27 cellular contexts compared by ENCODE assay signal in genomic region chrX:148288451-148288850, GRCh38.
"Had no signal": no experiment of that assay in that cellular context is flagged by ENCODE, and none has a peak within 500 bp of the region (broad histone marks: within the 10 kb centered on the region; RNA-seq: fewer than 3 reads in every experiment).

No MANE protein-coding gene starts in this region.

- H3K27me3 ChIP-seq: breast epithelium, cardiac muscle cell had no signal

- H3K36me3 ChIP-seq: breast epithelium, cardiac muscle cell had no signal

- H3K4me1 ChIP-seq: breast epithelium had no signal

- H3K27ac ChIP-seq: breast epithelium, cardiac muscle cell, coronary artery, dorsolateral prefrontal cortex, VCaP had no signal

- DNase-seq: activated B cell treated with CpG ODN at 0.5 μM for 24 hours; activated CD4-positive, alpha-beta T cell treated with anti-CD3 and anti-CD28 coated beads for 48 hours; activated CD4-positive, alpha-beta T cell treated with anti-CD3 and anti-CD28 coated beads, Interleukin-2, amount 50 U/mL, for 1 hour; activated CD4-positive, alpha-beta T cell treated with anti-CD3 and anti-CD28 coated beads, Interleukin-2, amount 50 U/mL, for 48 hours; activated CD8-positive, alpha-beta memory T cell treated with anti-CD3 and anti-CD28 coated beads for 24 hours; activated CD8-positive, alpha-beta T cell treated with anti-CD3 and anti-CD28 coated beads for 36 hours; activated effector memory CD4-positive, alpha-beta T cell treated with Interleukin-2 at 50 U/mL for 16 hours; activated gamma-delta T cell treated with Interleukin-2 at 50 U/mL for 16 hours; activated naive CD4-positive, alpha-beta T cell treated with anti-CD3 and anti-CD28 coated beads, Interleukin-2, amount 50 U/mL, for 16 hours; activated naive CD4-positive, alpha-beta T cell treated with Interleukin-2 at 50 U/mL for 16 hours; activated T-cell treated with anti-CD3 and anti-CD28 coated beads, Interleukin-2, amount 50 U/mL, for 4 hours; amniotic stem cell; aorta; central memory CD4-positive, alpha-beta T cell; dorsolateral prefrontal cortex; effector memory CD4-positive, alpha-beta T cell; endodermal cell; foreskin fibroblast; head of caudate nucleus; T-helper 2 cell had no signal

- H3K9me3 ChIP-seq: breast epithelium had no signal

- H3K4me3 ChIP-seq: breast epithelium, cardiac muscle cell, coronary artery, dorsolateral prefrontal cortex had no signal

- ATAC-seq: activated CD4-positive, CD25-positive, alpha-beta regulatory T cell treated with anti-CD3 and anti-CD28 coated beads, Interleukin-2, amount 50 U/mL, for 24 hours; activated CD8-positive, alpha-beta T cell treated with anti-CD3 and anti-CD28 coated beads for 36 hours; activated T-cell treated with anti-CD3 and anti-CD28 coated beads, Interleukin-2, amount 50 U/mL, for 4 hours; activated T-helper 17 cell treated with anti-CD3 and anti-CD28 coated beads, Interleukin-2, amount 50 U/mL, for 72 hours; esophagus mucosa had no signal
